ENCODE assay signal across 1 cellular context in genomic region chr3:124839896-124840295, GRCh38.
TF ChIP-seq lines count a peak whose summit lies in the region.

No MANE protein-coding gene starts in this region.

TF ChIP-seq in GM23338, 12 proteins besides CTCF, POLR2A, EP300 and RAD21 (continued from another document):
- TF ChIP-seq ZNF462 (CRISPR knock-in tag; IDR thresholded peaks at IDR 0.05) (no peak), EZH2phosphoT487 (IDR thresholded peaks at IDR 0.05; ENCODE audit: unreplicated experiment) (no peak), JUNB (IDR thresholded peaks at IDR 0.05; ENCODE audit: unreplicated experiment) (no peak), POLR2AphosphoS5 (IDR thresholded peaks at IDR 0.05; ENCODE audit: low read depth) (no peak), ZNF331 (CRISPR knock-in tag; IDR thresholded peaks at IDR 0.05; ENCODE audit: low read depth) (no peak), EZH2 (IDR thresholded peaks at IDR 0.05; ENCODE audit: low read depth, unreplicated experiment) (no peak), ETS1 (IDR thresholded peaks at IDR 0.05) (no peak), CREB1 (CRISPR knock-in tag; IDR thresholded peaks at IDR 0.05; ENCODE audit: low read depth) (no peak), ZNF114 (CRISPR knock-in tag; IDR thresholded peaks at IDR 0.05) (no peak), STAT1 (IDR thresholded peaks at IDR 0.05; ENCODE audit: unreplicated experiment) (no peak)
TF ChIP-seq in GM23338: peak in this region for 0.
